8 cellular contexts compared by ENCODE assay signal in the genomic region with DNA sequence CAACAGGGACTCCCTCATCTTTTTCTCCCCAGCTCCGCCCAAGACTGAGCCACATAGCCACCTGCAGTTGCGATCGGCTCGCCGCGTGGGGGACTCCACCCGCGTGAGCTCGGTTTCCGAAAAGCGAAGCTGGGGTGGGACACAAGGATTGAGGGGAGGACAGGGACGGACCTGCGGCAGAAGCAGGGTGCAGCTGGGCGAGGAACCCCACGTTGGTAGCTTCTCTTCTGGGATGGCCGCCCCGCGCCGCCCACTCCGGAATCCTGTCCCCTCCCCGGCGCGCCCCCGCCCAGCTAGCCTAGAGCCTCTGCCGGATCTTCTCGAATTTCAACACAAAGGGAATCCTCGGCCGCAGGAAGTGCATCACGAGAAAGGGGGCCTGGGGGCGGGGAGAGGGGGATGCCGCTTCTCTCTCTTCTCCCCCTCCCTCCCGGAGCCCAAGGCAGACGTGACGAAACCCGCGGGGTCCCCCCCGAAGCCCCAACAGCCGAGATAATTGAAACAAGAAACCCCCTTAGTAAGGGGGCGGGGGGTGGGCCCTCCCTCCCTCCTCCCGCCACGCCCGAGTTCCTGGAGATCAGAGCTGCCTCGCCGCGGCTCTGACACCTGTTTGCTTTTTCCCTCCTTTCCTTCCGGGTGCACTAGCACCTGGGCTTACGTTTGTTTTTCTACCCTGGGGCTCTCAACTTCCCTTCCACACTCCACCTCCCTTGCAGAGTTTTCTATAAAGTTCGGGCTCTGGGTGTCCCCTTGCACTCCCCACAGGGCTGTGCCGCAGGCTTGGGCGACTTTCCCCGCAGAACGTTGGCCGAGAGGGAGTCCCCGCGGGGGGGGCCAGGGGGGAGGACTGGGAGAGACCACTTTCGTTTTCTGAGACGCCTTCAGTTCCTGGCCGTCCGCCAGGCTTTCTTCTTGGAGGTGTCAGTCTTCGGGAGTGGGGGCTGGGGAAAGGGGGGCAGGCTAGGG. TPM values are rescaled to one million over a fixed set of nuclear protein-coding genes. Genes with fewer than 3 reads are reported as not detected.
A peak's percentile ranks its signal among the peaks of the same experiment; 100 is the strongest.
DNase-seq lines count a peak whose midpoint lies in the region; ATAC-seq and TF ChIP-seq lines count a peak whose summit lies in the region.

No MANE protein-coding gene starts in this region.

- ATAC-seq in GM18502 (IDR thresholded peaks at IDR 0.05; ENCODE audit: poor library complexity, unreplicated experiment) (peak; percentile 85), HG02943 (IDR thresholded peaks at IDR 0.05; ENCODE audit: low read depth, unreplicated experiment) (peak; percentile 73)

- DNase-seq in NCI-H2029 (lab: John Stamatoyannopoulos, UW) (peak; percentile 98), UCSD-AML1 (lab: John Stamatoyannopoulos, UW; ENCODE audit: unreplicated experiment) (peak; percentile 50), MCF 10A (ENCODE audit: unreplicated experiment) (peak; percentile 37), skeletal muscle cell (ENCODE audit: low read depth) (no peak), MV-4-11 (lab: John Stamatoyannopoulos, UW) (no peak)

- no TSS peak for BruUV-seq in MCF 10A (replicated peaks; lab: Mats Ljungman, UMichigan)

- POLR2A ChIA-PET in MCF 10A (lab: Yijun Ruan, JAX), result interaction anchor here (0.7 kb wide), 1 partner anchor 72 kb away, joined by 3 read pairs; no protein-coding TSS in a partner anchor

- peaks cover 42% of the 10 kb centered on the region for H3K27me3 Mint-ChIP-seq in MCF 10A (ENCODE audit: insufficient read depth, unreplicated experiment)

- H3K27ac Mint-ChIP-seq in MCF 10A (ENCODE audit: low read depth, unreplicated experiment), result no peak overlapping the region

- intact Hi-C loops in MCF 10A (cut with micrococcal nuclease), result no loop called here

- H3K4me3 ChIP-seq in iPS-18c (ENCODE audit: insufficient read depth, low read depth, low read length) (peak overlapping the region; percentile 92), skeletal muscle cell (ENCODE audit: low read depth, low read length) (peak overlapping the region; percentile 59)

- peaks cover 6% of the 10 kb centered on the region for H3K4me1 Mint-ChIP-seq in MCF 10A (ENCODE audit: insufficient read depth, unreplicated experiment)

- CTCF ChIA-PET in MCF 10A (lab: Yijun Ruan, JAX), result interaction anchor here (0.6 to 1.3 kb wide), 5 partner anchors 14 to 1024 kb away, joined by 3 to 7 read pairs (median 3); no protein-coding TSS in a partner anchor

- peaks cover 2% of the 10 kb centered on the region for H3K9me3 ChIP-seq in iPS-18c (ENCODE audit: control insufficient read depth, insufficient read depth, low read length)

- H3K36me3 Mint-ChIP-seq in MCF 10A (ENCODE audit: insufficient read depth, unreplicated experiment), result no peaks in the 10 kb centered on the region

- peak overlapping the region; percentile 72 for H3K4me3 Mint-ChIP-seq in MCF 10A (ENCODE audit: unreplicated experiment)

- no peak for TF ChIP-seq CTCF in MCF 10A (IDR thresholded peaks at IDR 0.05; ENCODE audit: unreplicated experiment)

- H3K9me3 Mint-ChIP-seq in MCF 10A (ENCODE audit: unreplicated experiment), result no peaks in the 10 kb centered on the region

RNA-seq across cellular contexts. Expression of a gene that starts 1.3 kb away (rescaled TPM):
- total RNA-seq in MCF 10A (2022), result 0.07 TPM in 1 of 2 replicates, not detected in the other

Comparison
In these comparisons a context has a peak if more than half of its experiments do, and no peak if none do; other contexts are left out.
1. DNase-seq: peak in NCI-H2029 (single experiment), UCSD-AML1 (single experiment) and MCF 10A (single experiment); none in skeletal muscle cell (single experiment) and MV-4-11 (single experiment).